ENCODE assay signal across 1 cellular context in genomic region chr7:3695602-3696001, GRCh38.
TF ChIP-seq lines count a peak whose summit lies in the region.

No MANE protein-coding gene starts in this region.

TF ChIP-seq in GM23338, 12 proteins besides CTCF, POLR2A, EP300 and RAD21 (continued from another document):
- TF ChIP-seq, protein P1, sequence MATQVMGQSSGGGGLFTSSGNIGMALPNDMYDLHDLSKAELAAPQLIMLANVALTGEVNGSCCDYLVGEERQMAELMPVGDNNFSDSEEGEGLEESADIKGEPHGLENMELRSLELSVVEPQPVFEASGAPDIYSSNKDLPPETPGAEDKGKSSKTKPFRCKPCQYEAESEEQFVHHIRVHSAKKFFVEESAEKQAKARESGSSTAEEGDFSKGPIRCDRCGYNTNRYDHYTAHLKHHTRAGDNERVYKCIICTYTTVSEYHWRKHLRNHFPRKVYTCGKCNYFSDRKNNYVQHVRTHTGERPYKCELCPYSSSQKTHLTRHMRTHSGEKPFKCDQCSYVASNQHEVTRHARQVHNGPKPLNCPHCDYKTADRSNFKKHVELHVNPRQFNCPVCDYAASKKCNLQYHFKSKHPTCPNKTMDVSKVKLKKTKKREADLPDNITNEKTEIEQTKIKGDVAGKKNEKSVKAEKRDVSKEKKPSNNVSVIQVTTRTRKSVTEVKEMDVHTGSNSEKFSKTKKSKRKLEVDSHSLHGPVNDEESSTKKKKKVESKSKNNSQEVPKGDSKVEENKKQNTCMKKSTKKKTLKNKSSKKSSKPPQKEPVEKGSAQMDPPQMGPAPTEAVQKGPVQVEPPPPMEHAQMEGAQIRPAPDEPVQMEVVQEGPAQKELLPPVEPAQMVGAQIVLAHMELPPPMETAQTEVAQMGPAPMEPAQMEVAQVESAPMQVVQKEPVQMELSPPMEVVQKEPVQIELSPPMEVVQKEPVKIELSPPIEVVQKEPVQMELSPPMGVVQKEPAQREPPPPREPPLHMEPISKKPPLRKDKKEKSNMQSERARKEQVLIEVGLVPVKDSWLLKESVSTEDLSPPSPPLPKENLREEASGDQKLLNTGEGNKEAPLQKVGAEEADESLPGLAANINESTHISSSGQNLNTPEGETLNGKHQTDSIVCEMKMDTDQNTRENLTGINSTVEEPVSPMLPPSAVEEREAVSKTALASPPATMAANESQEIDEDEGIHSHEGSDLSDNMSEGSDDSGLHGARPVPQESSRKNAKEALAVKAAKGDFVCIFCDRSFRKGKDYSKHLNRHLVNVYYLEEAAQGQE (IDR thresholded peaks at IDR 0.05; ENCODE audit: unreplicated experiment): no peak
- TF ChIP-seq CREB1 (CRISPR knock-in tag; IDR thresholded peaks at IDR 0.05; ENCODE audit: low read depth) (no peak), ZNF331 (CRISPR knock-in tag; IDR thresholded peaks at IDR 0.05; ENCODE audit: low read depth) (no peak)
